ENCODE assay signal across 8 cellular contexts in genomic region chr3:123511084-123511483, GRCh38.
"Had no signal": no experiment of that assay in that cellular context is flagged by ENCODE, and none has a peak within 500 bp of the region (broad histone marks: within the 10 kb centered on the region; RNA-seq: fewer than 3 reads in every experiment).

No MANE protein-coding gene starts in this region.

- H3K4me3 ChIP-seq: GM23248 had no signal

- DNase-seq: GM23248, GOT3, HCEC 1CT, IMR-90, KBM-7 had no signal

- H2AFZ ChIP-seq: GM23248 had no signal

- H3K4me2 ChIP-seq: KMS-11 had no signal

- FAIRE-seq: H54 had no signal

- H3K9ac ChIP-seq: GM23248, KMS-11 had no signal

- H3K27ac ChIP-seq: GM23248, HL-60, KMS-11 had no signal
